8 cellular contexts compared by ENCODE assay signal in genomic region chr4:55546633-55547460, GRCh38. TPM values are rescaled to one million over a fixed set of nuclear protein-coding genes. Genes with fewer than 3 reads are reported as not detected.
DNase-seq lines count a peak whose midpoint lies in the region; ATAC-seq, FAIRE-seq and TF ChIP-seq lines count a peak whose summit lies in the region.

Gene CLOCK, minus strand, starts transcription at chr4:55546909. Its CDS starts 64,124 bp downstream, at chr4:55482785.

- H3K27me3 ChIP-seq in AG04450 (ENCODE audit: control insufficient read depth, insufficient read depth, low read length) = no peaks in the 10 kb centered on the region
- H3K27me3 ChIP-seq in bronchial epithelial cell (ENCODE audit: control insufficient read depth, insufficient read depth, low read length) = no peaks in the 10 kb centered on the region
- peaks cover 0 to 3% (median 0%) of the 10 kb centered on the region in 7 donors for H3K27me3 ChIP-seq in spleen (replicated peaks in 1 of 7)

- ATAC-seq in GM18868 (IDR thresholded peaks at IDR 0.05; ENCODE audit: unreplicated experiment) (peak; percentile 72), HG03103 (IDR thresholded peaks at IDR 0.05; ENCODE audit: low read depth, unreplicated experiment) (peak; percentile 73), WTC11 (peak; percentile 81)

- H3K27ac ChIP-seq in AG04450 (ENCODE audit: low read depth, low read length) (peak within 1 kb of the TSS; percentile 83), spleen (peak within 1 kb of the TSS; percentile 87 to 98 (median 96))

- TF ChIP-seq CTCF in AG04450 (IDR thresholded peaks at IDR 0.05; ENCODE audit: low read depth, low read length) (peak; percentile 47), WTC11 (IDR thresholded peaks at IDR 0.05) (peak; percentile 55), bronchial epithelial cell (IDR thresholded peaks at IDR 0.05; ENCODE audit: insufficient read depth, low read length, severe bottlenecking) (peak; percentile 58), spleen (IDR thresholded peaks at IDR 0.05 in 8 of 11, conservative IDR thresholded peaks at IDR 0.05 in 3 of 11) (peak; percentile 36 to 85 (median 67))

- H3K4me1 Mint-ChIP-seq in WTC11 (peaks cover 58% of the 10 kb centered on the region), immature natural killer cell (peaks cover 24 to 37% of the 10 kb centered on the region in 2 donors)

- H3K4me1 ChIP-seq in spleen = peaks cover 10 to 40% (median 23%) of the 10 kb centered on the region in 6 donors

- H3K4me3 ChIP-seq in AG04450 (ENCODE audit: low read depth, low read length) (peak within 1 kb of the TSS; percentile 82), bronchial epithelial cell (ENCODE audit: low read depth, low read length) (peak within 1 kb of the TSS; percentile 82), spleen (peak within 1 kb of the TSS; percentile 75 to 97 (median 94))

- peaks cover 7% of the 10 kb centered on the region for H3K9me3 Mint-ChIP-seq in WTC11
- no peaks in the 10 kb centered on the region for H3K9me3 Mint-ChIP-seq in immature natural killer cell

- DNase-seq in AG04450 (ENCODE audit: low read depth, low spot score) = peak; percentile 76
- peak; percentile 87 for DNase-seq in NCI-H2171 (lab: John Stamatoyannopoulos, UW)
- peak; percentile 89 for DNase-seq in WTC11 (ENCODE audit: low spot score)
- DNase-seq in bronchial epithelial cell (ENCODE audit: low read depth) = peak; percentile 61
- peak; percentile 86 to 88 (median 87) for DNase-seq in immature natural killer cell
- peak; percentile 96 for DNase-seq in spleen

- H3K9me3 ChIP-seq in AG04450 (ENCODE audit: control insufficient read depth, insufficient read depth, low read length) = peaks cover 4% of the 10 kb centered on the region; the same call in 1 of the 2 replicates
- H3K9me3 ChIP-seq in spleen = no peaks in the 10 kb centered on the region

- 0 to 1% (median 0%) methylated on average over 15 to 79 of the region's 79 CpGs for WGBS in spleen, 5 donors

- no peak for FAIRE-seq in bronchial epithelial cell (lab: Jason Lieb, UNC)

- H3K36me3 Mint-ChIP-seq in WTC11 (peaks cover 3% of the 10 kb centered on the region; the same call in 1 of the 2 replicates), immature natural killer cell (no peaks in the 10 kb centered on the region)

- intact Hi-C loops in spleen (cut with DNase I; ENCODE audit: low total_unique reads) = no loop called here

- H3K27me3 Mint-ChIP-seq in WTC11 (ENCODE audit: low read depth) (no peaks in the 10 kb centered on the region), immature natural killer cell (ENCODE audit: low read depth in 3 of 3) (peaks cover 9 to 28% (median 13%) of the 10 kb centered on the region in 3 donors)

- TF ChIP-seq POLR2A in spleen (IDR thresholded peaks at IDR 0.05) = no peak

- H3K36me3 ChIP-seq in bronchial epithelial cell (ENCODE audit: control insufficient read depth, insufficient read depth, low read length) (no peaks in the 10 kb centered on the region), spleen (no peaks in the 10 kb centered on the region)

- H3K27ac Mint-ChIP-seq in WTC11 (peak within 1 kb of the TSS; percentile 97), immature natural killer cell (peak within 1 kb of the TSS; percentile 90 to 94 (median 92))

- H3K4me3 Mint-ChIP-seq in WTC11 (peak within 1 kb of the TSS; percentile 91), immature natural killer cell (peak within 1 kb of the TSS; percentile 91 to 98 (median 94))

- CTCF ChIA-PET in AG04450 (lab: Charles Lee) = interaction anchor here (0.6 to 3.1 kb wide), 18 partner anchors 8 to 936 kb away, joined by 3 to 26 read pairs (median 4); partner anchors contain the start of gene SRD5A3
- CTCF ChIA-PET in WTC11 (lab: Charles Lee) = interaction anchor here (0.6 to 1.6 kb wide), 17 partner anchors 11 to 366 kb away, joined by 3 to 9 read pairs (median 4); partner anchors contain the start of genes EXOC1L and NMU

- POLR2A ChIA-PET in AG04450 (lab: Yijun Ruan, JAX) (interaction anchor here (0.6 to 1.5 kb wide), 12 partner anchors 22 to 400 kb away, joined by 3 to 11 read pairs (median 4); partner anchors contain the start of gene TMEM165), WTC11 (lab: Charles Lee) (interaction anchor here (0.5 to 0.6 kb wide), 2 partner anchors 11 to 78 kb away, joined by 3 to 6 read pairs; no protein-coding TSS in a partner anchor)

TF ChIP-seq in WTC11, 78 proteins besides CTCF, POLR2A, EP300 and RAD21 (continues in another document):
- no peak for TF ChIP-seq CBFB (CRISPR knock-in tag; IDR thresholded peaks at IDR 0.05; ENCODE audit: low read depth)
- TF ChIP-seq ETV6 (CRISPR knock-in tag; IDR thresholded peaks at IDR 0.05) = no peak
- no peak for TF ChIP-seq NFATC4 (CRISPR knock-in tag; IDR thresholded peaks at IDR 0.05)
- TF ChIP-seq ZBTB43 (CRISPR knock-in tag; IDR thresholded peaks at IDR 0.05) = no peak
- TF ChIP-seq GABPB1 (CRISPR knock-in tag; IDR thresholded peaks at IDR 0.05) = peak; percentile 31; the same call in 1 of the 2 replicates
- TF ChIP-seq CREB1 (CRISPR knock-in tag; IDR thresholded peaks at IDR 0.05) = no peak
- no peak for TF ChIP-seq TP53 (CRISPR knock-in tag; IDR thresholded peaks at IDR 0.05)
- peak; percentile 65; the same call in 1 of the 2 replicates for TF ChIP-seq FOXK1 (CRISPR knock-in tag; IDR thresholded peaks at IDR 0.05)
- no peak for TF ChIP-seq ZNF425 (CRISPR knock-in tag; conservative IDR thresholded peaks at IDR 0.05)
- TF ChIP-seq SOX15 (CRISPR knock-in tag; IDR thresholded peaks at IDR 0.05) = no peak
- TF ChIP-seq ZNF416 (CRISPR knock-in tag; IDR thresholded peaks at IDR 0.05) = no peak
- TF ChIP-seq ERG (CRISPR knock-in tag; IDR thresholded peaks at IDR 0.05) = no peak
- TF ChIP-seq ZNF281 (CRISPR knock-in tag; IDR thresholded peaks at IDR 0.05) = 0 out of 2 replicates have a peak, but pooled peaks have one; percentile 64
- TF ChIP-seq IRF2 (CRISPR knock-in tag; IDR thresholded peaks at IDR 0.05; ENCODE audit: borderline replicate concordance, low read depth) = no peak

RNA-seq across cellular contexts. Expression of gene CLOCK, which starts in this region (rescaled TPM):
- polyA plus RNA-seq in AG04450 (2011; rRNA removed) = 15.1 and 18.8 TPM in 2 replicates
- polyA minus RNA-seq in AG04450 (2011; rRNA and poly(A)+ RNA removed) = 42.2 and 42.8 TPM in 2 replicates
- 18.6 to 18.9 TPM (median 18.6 TPM) in 3 replicates for total RNA-seq in WTC11 (2021)
- 20.8 and 29.7 TPM in 2 replicates for total RNA-seq in bronchial epithelial cell
- 1 to 10 TPM; 1.1 to 7.0 (median 4.7) TPM for polyA plus RNA-seq in immature natural killer cell
- total RNA-seq in spleen = 10 to 100 TPM; 13.8 to 29.4 (median 22.6) TPM
- 1 to 10 TPM; 1.9 to 5.3 (median 2.4) TPM for polyA plus RNA-seq in spleen

Comparison
In these comparisons a context has a peak if more than half of its experiments do, and no peak if none do; other contexts are left out.
1. Peak in every context shown above with its lines: DNase-seq, ATAC-seq, H3K4me3 ChIP-seq and H3K27ac ChIP-seq.